In genomic region chr11:118791961-118792578, GRCh38 we compare ENCODE assay signal across 8 cellular contexts. TPM values are rescaled to one million over a fixed set of nuclear protein-coding genes. Genes with fewer than 3 reads are reported as not detected.
DNase-seq lines count a peak whose midpoint lies in the region; ATAC-seq, FAIRE-seq and TF ChIP-seq lines count a peak whose summit lies in the region.

No MANE protein-coding gene starts in this region.

- ATAC-seq in GM19372 (IDR thresholded peaks at IDR 0.05; ENCODE audit: low read depth, unreplicated experiment) (peak; percentile 2), HG03175 (IDR thresholded peaks at IDR 0.05; ENCODE audit: unreplicated experiment) (no peak)

- POLR2A ChIA-PET in MCF 10A (lab: Yijun Ruan, JAX): interaction anchor here (0.6 to 5.9 kb wide), 18 partner anchors 9 to 570 kb away, joined by 3 to 56 read pairs (median 4); no protein-coding TSS in a partner anchor

- peaks cover 5% of the 10 kb centered on the region for H4K20me1 ChIP-seq in keratinocyte (ENCODE audit: control insufficient read depth, extremely low read depth, insufficient read depth, low read length)

- no peaks in the 10 kb centered on the region for H3K9me3 Mint-ChIP-seq in T-helper 1 cell treated with Interleukin-12 subunit alpha and Interleukin-12 subunit beta and Interleukin-4 antibody, amounts not matched to agents 30 μg/mL and 1 μg/mL, for 36 hours
- H3K9me3 Mint-ChIP-seq in MCF 10A (ENCODE audit: unreplicated experiment): no peaks in the 10 kb centered on the region

- H3K79me2 ChIP-seq in keratinocyte (ENCODE audit: control insufficient read depth, insufficient read depth, low read length): peaks cover 40% of the 10 kb centered on the region

- H3K9me1 ChIP-seq in keratinocyte (ENCODE audit: control insufficient read depth, extremely low read depth, insufficient read depth, low read length): no peaks in the 10 kb centered on the region

- no peaks in the 10 kb centered on the region for H3K36me3 ChIP-seq in keratinocyte (ENCODE audit: control insufficient read depth in 2 of 2, extremely low read depth in 1 of 2, insufficient read depth in 2 of 2, low read length in 2 of 2)

- peak overlapping the region; percentile 98 for H3K9ac ChIP-seq in keratinocyte (ENCODE audit: control insufficient read depth, extremely low read depth, insufficient read depth, low read length)

- H3K27ac Mint-ChIP-seq in T-helper 1 cell treated with Interleukin-12 subunit alpha and Interleukin-12 subunit beta and Interleukin-4 antibody, amounts not matched to agents 30 μg/mL and 1 μg/mL, for 36 hours: peak overlapping the region; percentile 99
- H3K27ac Mint-ChIP-seq in MCF 10A (ENCODE audit: low read depth, unreplicated experiment): peak overlapping the region; percentile 100

- peak overlapping the region; percentile 90 for H2AFZ ChIP-seq in keratinocyte (ENCODE audit: control insufficient read depth, low read length)

- dilution Hi-C loops in keratinocyte (cut with MboI; ENCODE audit: extremely low pct_ligation_motif_present, low sequenced_read_pairs): no loop called here

- peaks cover 9% of the 10 kb centered on the region for H3K36me3 Mint-ChIP-seq in T-helper 1 cell treated with Interleukin-12 subunit alpha and Interleukin-12 subunit beta and Interleukin-4 antibody, amounts not matched to agents 30 μg/mL and 1 μg/mL, for 36 hours (ENCODE audit: low read depth)
- peaks cover 37% of the 10 kb centered on the region for H3K36me3 Mint-ChIP-seq in MCF 10A (ENCODE audit: insufficient read depth, unreplicated experiment)

- CTCF ChIA-PET in MCF 10A (lab: Yijun Ruan, JAX): interaction anchor here (0.6 to 5.0 kb wide), 10 partner anchors 12 to 138 kb away, joined by 3 to 58 read pairs (median 5); no protein-coding TSS in a partner anchor

- H3K4me1 ChIP-seq in keratinocyte (ENCODE audit: control insufficient read depth, extremely low read depth, insufficient read depth, low read length): peaks cover 13% of the 10 kb centered on the region

- H3K27ac ChIP-seq in keratinocyte (ENCODE audit: control insufficient read depth, insufficient read depth, low read length): peak overlapping the region; percentile 91

- H3K4me1 Mint-ChIP-seq in T-helper 1 cell treated with Interleukin-12 subunit alpha and Interleukin-12 subunit beta and Interleukin-4 antibody, amounts not matched to agents 30 μg/mL and 1 μg/mL, for 36 hours (ENCODE audit: low read depth): peaks cover 12% of the 10 kb centered on the region
- H3K4me1 Mint-ChIP-seq in MCF 10A (ENCODE audit: insufficient read depth, unreplicated experiment): no peaks in the 10 kb centered on the region

- no TSS peak for BruUV-seq in MCF 10A (replicated peaks; lab: Mats Ljungman, UMichigan)

- H3K4me3 Mint-ChIP-seq in T-helper 1 cell treated with Interleukin-12 subunit alpha and Interleukin-12 subunit beta and Interleukin-4 antibody, amounts not matched to agents 30 μg/mL and 1 μg/mL, for 36 hours: peak overlapping the region; percentile 100
- H3K4me3 Mint-ChIP-seq in MCF 10A (ENCODE audit: unreplicated experiment): peak overlapping the region; percentile 99

- H3K4me3 ChIP-seq in keratinocyte (ENCODE audit: control insufficient read depth in 2 of 3, extremely low read depth in 1 of 3, insufficient read depth in 2 of 3, low read depth in 1 of 3, low read length in 3 of 3): peak overlapping the region; percentile 72 to 91 (median 74)

- H3K27me3 Mint-ChIP-seq in T-helper 1 cell treated with Interleukin-12 subunit alpha and Interleukin-12 subunit beta and Interleukin-4 antibody, amounts not matched to agents 30 μg/mL and 1 μg/mL, for 36 hours (ENCODE audit: low read depth): no peaks in the 10 kb centered on the region
- H3K27me3 Mint-ChIP-seq in MCF 10A (ENCODE audit: insufficient read depth, unreplicated experiment): no peaks in the 10 kb centered on the region

- H3K27me3 ChIP-seq in keratinocyte (ENCODE audit: control insufficient read depth, extremely low read depth, insufficient read depth, low read length): no peaks in the 10 kb centered on the region

- TF ChIP-seq CTCF in MCF 10A (IDR thresholded peaks at IDR 0.05; ENCODE audit: unreplicated experiment) (no peak), keratinocyte (optimal IDR thresholded peaks at IDR 0.05 in 1 of 3, IDR thresholded peaks at IDR 0.05 in 1 of 3, conservative IDR thresholded peaks at IDR 0.05 in 1 of 3; ENCODE audit: extremely low read depth in 1 of 3, insufficient read depth in 2 of 3, low read length in 3 of 3) (no peak)

- no peaks in the 10 kb centered on the region for H3K9me3 ChIP-seq in keratinocyte (ENCODE audit: control insufficient read depth, low read depth, low read length)

- intact Hi-C loops in MCF 10A (cut with micrococcal nuclease): loop anchor here (5.0 kb wide), 2 partner anchors 55 to 115 kb away; no protein-coding TSS in a partner anchor

- peak overlapping the region; percentile 74 for H3K4me2 ChIP-seq in keratinocyte (ENCODE audit: control insufficient read depth, extremely low read depth, insufficient read depth, low read depth, low read length)

- DNase-seq in MCF 10A (ENCODE audit: unreplicated experiment): no peak
- no peak for DNase-seq in keratinocyte (ENCODE audit: low read depth, low spot score)
- peak; percentile 51 to 54 for DNase-seq in stimulated activated CD4-positive, alpha-beta T cell treated with anti-CD3 and anti-CD28 coated beads, Interleukin-2, amount 100 ng/mL, for 24 hours
- DNase-seq in NCI-H2029 (lab: John Stamatoyannopoulos, UW): no peak
- no peak for DNase-seq in KG1 (lab: John Stamatoyannopoulos, UW)

- no peak for FAIRE-seq in keratinocyte (lab: Jason Lieb, UNC)

RNA-seq across cellular contexts. Expression of gene DDX6, which starts 1.1 kb away (rescaled TPM):
- 111 and 143 TPM in 2 replicates for total RNA-seq in MCF 10A (2022)
- polyA plus RNA-seq in keratinocyte: 42.7 to 58.0 TPM (median 51.4 TPM) in 3 replicates
- 41.3 TPM for polyA plus RNA-seq in keratinocyte (2011; ENCODE audit: low read depth)
- polyA plus RNA-seq in keratinocyte (2011; cell fraction: cytosol; rRNA removed): 18.5 and 40.4 TPM in 2 replicates
- 46.1 and 58.6 TPM in 2 replicates for polyA plus RNA-seq in keratinocyte (2011; cell fraction: nucleus; rRNA removed)
- polyA plus RNA-seq in keratinocyte (2012; ENCODE audit: low replicate concordance): 36.8 and 51.7 TPM in 2 replicates
- 34.1 to 260 TPM (median 149 TPM) in 3 replicates for polyA minus RNA-seq in keratinocyte
- polyA minus RNA-seq in keratinocyte (2011; cell fraction: cytosol; rRNA and poly(A)+ RNA removed): 74.4 TPM
- 90.0 and 213 TPM in 2 replicates for polyA minus RNA-seq in keratinocyte (2011; cell fraction: nucleus; rRNA and poly(A)+ RNA removed)

Comparison
In these comparisons a context has a peak if more than half of its experiments do, and no peak if none do; other contexts are left out.
1. DNase-seq: peak in stimulated activated CD4-positive, alpha-beta T cell treated with anti-CD3 and anti-CD28 coated beads, Interleukin-2, amount 100 ng/mL, for 24 hours (2 of 2); none in MCF 10A (single experiment), keratinocyte (single experiment), NCI-H2029 (single experiment) and KG1 (single experiment).